Comparison of ENCODE assay signal across 19 cellular contexts in the genomic region with DNA sequence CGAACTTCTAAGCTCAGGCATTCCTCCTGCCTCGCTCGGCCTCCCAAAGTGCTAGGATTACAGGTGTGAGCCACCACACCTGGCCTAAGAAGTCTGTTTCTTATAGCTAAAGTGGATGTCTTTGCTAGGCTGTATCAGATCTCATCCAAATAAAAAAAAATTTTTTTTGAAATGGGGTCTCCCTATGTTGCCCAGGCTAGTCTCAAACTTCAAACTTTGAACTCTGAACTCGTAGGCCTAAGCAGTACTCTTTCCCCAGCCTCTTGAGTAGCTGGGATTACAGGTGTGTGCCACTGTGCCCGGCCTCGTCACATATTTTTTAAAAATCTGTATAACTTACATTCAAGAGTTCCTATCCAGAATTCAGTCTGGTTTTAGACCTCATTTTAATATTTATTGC.
"Had no signal": no experiment of that assay in that cellular context is flagged by ENCODE, and none has a peak within 500 bp of the region (broad histone marks: within the 10 kb centered on the region; RNA-seq: fewer than 3 reads in every experiment).

No MANE protein-coding gene starts in this region.

- H3K9me3 ChIP-seq: MG63, SJCRH30 had no signal

- H3K4me3 ChIP-seq: MG63, SJCRH30 had no signal

- H3K27me3 Mint-ChIP-seq: IgD-negative memory B cell had no signal

- DNase-seq: KBM-7, MG63, NCI-H1092, NCI-H1105 treated with DMSO at 0.1 percent for 48 hours, NCI-H1417 treated with DMSO at 0.1 percent for 48 hours, NCI-H146, NCI-H1694 treated with DMSO at 0.1 percent for 48 hours, NCI-H1930, NCI-H2081, NCI-H2107, NCI-H2227 treated with DMSO at 0.1 percent for 48 hours, NCI-H524, NCI-H69, NCI-H774, SHP77 treated with DMSO at 0.1 percent for 48 hours, SJCRH30 had no signal

- H3K4me3 Mint-ChIP-seq: IgD-negative memory B cell had no signal

- H3K36me3 ChIP-seq: MG63, SJCRH30 had no signal

- H3K27me3 ChIP-seq: MG63, SJCRH30 had no signal

- ATAC-seq: SK-N-SH treated with all-trans-retinoic acid at 6 μM for 48 hours had no signal

- H3K9me3 Mint-ChIP-seq: IgD-negative memory B cell had no signal

- H3K27ac ChIP-seq: RWPE1, SJCRH30 had no signal

- H3K4me1 ChIP-seq: SJCRH30 had no signal

- H3K27ac Mint-ChIP-seq: IgD-negative memory B cell had no signal
